Comparison of ENCODE assay signal across 1 cellular context in genomic region chr10:6163364-6164270, GRCh38.
TF ChIP-seq lines count a peak whose summit lies in the region.

No MANE protein-coding gene starts in this region.

TF ChIP-seq in GM12878, 131 proteins besides CTCF, POLR2A, EP300 and RAD21 (continued from another document and continues in another):
- TF ChIP-seq ZNF687 (IDR thresholded peaks at IDR 0.05) (peak; percentile 99), SRF (IDR thresholded peaks at IDR 0.05; ENCODE audit: low read depth in 2 of 2, low read length in 2 of 2) (0 out of 4 replicates have a peak, but pooled peaks of 1 of the 2 experiments have one; percentile 27), GABPA (IDR thresholded peaks at IDR 0.05; ENCODE audit: low read depth) (peak; percentile 64; the same call in 1 of the 2 replicates), ZBTB4 (CRISPR knock-in tag; IDR thresholded peaks at IDR 0.05) (no peak), E2F8 (IDR thresholded peaks at IDR 0.05; ENCODE audit: low read depth, partially characterized antibody) (no peak), NFXL1 (IDR thresholded peaks at IDR 0.05; ENCODE audit: borderline replicate concordance) (no peak), PKNOX1 (IDR thresholded peaks at IDR 0.05) (no peak), LARP7 (IDR thresholded peaks at IDR 0.05) (peak; percentile 73), EED (IDR thresholded peaks at IDR 0.05; ENCODE audit: low read depth) (peak; percentile 19; the same call in 1 of the 2 replicates), BCL3 (IDR thresholded peaks at IDR 0.05; ENCODE audit: borderline replicate concordance, insufficient read depth, low read depth, low read length, poor library complexity, severe bottlenecking) (no peak), CBX5 (IDR thresholded peaks at IDR 0.05; ENCODE audit: low read depth) (no peak), BCL11A (IDR thresholded peaks at IDR 0.05; ENCODE audit: low read depth, low read length) (no peak), NR2F1 (conservative IDR thresholded peaks at IDR 0.05) (0 out of 2 replicates have a peak, but pooled peaks have one; percentile 12), SKIL (IDR thresholded peaks at IDR 0.05; ENCODE audit: low read depth, poor library complexity, severe bottlenecking) (no peak), SREBF2 (IDR thresholded peaks at IDR 0.05; ENCODE audit: low read length) (no peak), SP1 (IDR thresholded peaks at IDR 0.05; ENCODE audit: low read depth, low read length) (peak; percentile 52), JUNB (IDR thresholded peaks at IDR 0.05) (no peak), POU2F2 (IDR thresholded peaks at IDR 0.05; ENCODE audit: borderline replicate concordance, low read depth, low read length) (no peak), CBX3 (IDR thresholded peaks at IDR 0.05; ENCODE audit: borderline replicate concordance, low read depth) (no peak), STAT1 (conservative IDR thresholded peaks at IDR 0.05) (no peak), IRF4 (IDR thresholded peaks at IDR 0.05; ENCODE audit: low read depth, low read length) (no peak), ZNF24 (IDR thresholded peaks at IDR 0.05) (peak; percentile 48; the same call in 1 of the 2 replicates), EZH2 (IDR thresholded peaks at IDR 0.05; ENCODE audit: borderline replicate concordance, control insufficient read depth, low read depth, low read length) (no peak), SPI1 (IDR thresholded peaks at IDR 0.05; ENCODE audit: borderline replicate concordance, insufficient read depth, low read depth, low read length) (no peak), NR2C1 (IDR thresholded peaks at IDR 0.05) (peak; percentile 34; the same call in 1 of the 2 replicates), NFIC (IDR thresholded peaks at IDR 0.05; ENCODE audit: low read depth, low read length) (peak; percentile 30; the same call in 1 of the 2 replicates), NKRF (conservative IDR thresholded peaks at IDR 0.05) (peak; percentile 94), RCOR1 (conservative IDR thresholded peaks at IDR 0.05; ENCODE audit: low read depth, low read length) (0 out of 2 replicates have a peak, but pooled peaks have one; percentile 40), PAX5 (IDR thresholded peaks at IDR 0.05; ENCODE audit: borderline replicate concordance, low read depth, low read length) (no peak), ATF3 (IDR thresholded peaks at IDR 0.05; ENCODE audit: borderline replicate concordance, extremely low read depth, low read depth, low read length) (peak; percentile 54; the same call in 1 of the 2 replicates), MYB (IDR thresholded peaks at IDR 0.05; ENCODE audit: borderline replicate concordance, low read depth, low read length) (no peak), CUX1 (IDR thresholded peaks at IDR 0.05; ENCODE audit: insufficient replicate concordance, low read depth, low read length) (no peak)
